Comparison of ENCODE assay signal across 8 cellular contexts in genomic region chr6:160520043-160520904, GRCh38.
DNase-seq lines count a peak whose midpoint lies in the region; ATAC-seq and TF ChIP-seq lines count a peak whose summit lies in the region.

No MANE protein-coding gene starts in this region.

- peak overlapping the region; percentile 63 for H3K27ac Mint-ChIP-seq in Caco-2 (ENCODE audit: unreplicated experiment)
- H3K27ac Mint-ChIP-seq in neural progenitor cell, result peak overlapping the region; percentile 92

- peak overlapping the region; percentile 92 for H2AFZ ChIP-seq in neural progenitor cell (replicated peaks)

- H3K4me3 ChIP-seq in Caco-2 (ENCODE audit: low read depth, low read length), result peak overlapping the region; percentile 49
- peak overlapping the region; percentile 51 for H3K4me3 ChIP-seq in RWPE2 (ENCODE audit: severe bottlenecking)
- peak overlapping the region; percentile 55 for H3K4me3 ChIP-seq in neural progenitor cell
- peak overlapping the region; percentile 52 to 82 for H3K4me3 ChIP-seq in stomach smooth muscle (ENCODE audit: low read length in 2 of 2)

- H3K36me3 Mint-ChIP-seq in Caco-2 (ENCODE audit: insufficient read depth, unreplicated experiment) (no peaks in the 10 kb centered on the region), neural progenitor cell (no peaks in the 10 kb centered on the region)

- no peaks in the 10 kb centered on the region for H3K4me1 Mint-ChIP-seq in Caco-2 (ENCODE audit: low read depth, unreplicated experiment)
- peaks cover 8% of the 10 kb centered on the region for H3K4me1 Mint-ChIP-seq in neural progenitor cell

- H3K9ac ChIP-seq in neural progenitor cell (no peak overlapping the region), stomach smooth muscle (ENCODE audit: low read length in 2 of 2) (peak overlapping the region; percentile 67 to 84)

- H3K27me3 Mint-ChIP-seq in Caco-2 (ENCODE audit: insufficient read depth, unreplicated experiment) (peaks cover 3% of the 10 kb centered on the region), neural progenitor cell (ENCODE audit: insufficient read depth, low read depth) (peaks cover 7% of the 10 kb centered on the region)

- no peaks in the 10 kb centered on the region for H3F3A ChIP-seq in neural progenitor cell (ENCODE audit: low read depth)

- POLR2A ChIA-PET in Caco-2 (lab: Charles Lee), result no interaction called here

- H3K4me2 ChIP-seq in neural progenitor cell, result peak overlapping the region; percentile 73

- H3K27me3 ChIP-seq in Caco-2 (replicated peaks; ENCODE audit: control insufficient read depth, insufficient read depth, low read length), result no peaks in the 10 kb centered on the region; the same call in 1 of the 2 replicates
- no peaks in the 10 kb centered on the region for H3K27me3 ChIP-seq in RWPE2 (ENCODE audit: insufficient read depth, poor library complexity, severe bottlenecking)
- peaks cover 6% of the 10 kb centered on the region for H3K27me3 ChIP-seq in neural progenitor cell
- no peaks in the 10 kb centered on the region for H3K27me3 ChIP-seq in stomach smooth muscle (ENCODE audit: control insufficient read depth in 1 of 2, insufficient read depth in 2 of 2, low read length in 2 of 2)

- H3K9me3 ChIP-seq in Caco-2, result no peaks in the 10 kb centered on the region
- no peaks in the 10 kb centered on the region for H3K9me3 ChIP-seq in RWPE2 (ENCODE audit: severe bottlenecking)
- no peaks in the 10 kb centered on the region for H3K9me3 ChIP-seq in neural progenitor cell (ENCODE audit: low read depth)
- H3K9me3 ChIP-seq in stomach smooth muscle (ENCODE audit: control insufficient read depth in 2 of 2, low read length in 2 of 2), result no peaks in the 10 kb centered on the region

- TF ChIP-seq CTCF in Caco-2 (IDR thresholded peaks at IDR 0.05; ENCODE audit: insufficient read depth in 1 of 2, low read depth in 1 of 2, low read length in 1 of 2, severe bottlenecking in 1 of 2, unreplicated experiment in 1 of 2) (peak in 1 of 2 experiments; percentile 27), RWPE2 (IDR thresholded peaks at IDR 0.05; ENCODE audit: poor library complexity, severe bottlenecking) (peak; percentile 70), neural progenitor cell (IDR thresholded peaks at IDR 0.05) (no peak)

- CTCF ChIA-PET in Caco-2 (lab: Charles Lee), result interaction anchor here (1.0 to 2.4 kb wide), 2 partner anchors 14 to 657 kb away, joined by 3 to 29 read pairs; no protein-coding TSS in a partner anchor

- no TSS peak for BruUV-seq in Caco-2 (replicated peaks; lab: Mats Ljungman, UMichigan)

- H3K27ac ChIP-seq in RWPE2 (ENCODE audit: poor library complexity, severe bottlenecking) (no peak overlapping the region), neural progenitor cell (no peak overlapping the region), stomach smooth muscle (ENCODE audit: low read length) (peak overlapping the region; percentile 66)

- no peaks in the 10 kb centered on the region for H3K4me1 ChIP-seq in Caco-2
- H3K4me1 ChIP-seq in RWPE2 (ENCODE audit: insufficient read depth, poor library complexity, severe bottlenecking), result no peaks in the 10 kb centered on the region
- no peaks in the 10 kb centered on the region for H3K4me1 ChIP-seq in neural progenitor cell
- H3K4me1 ChIP-seq in stomach smooth muscle (ENCODE audit: control insufficient read depth, insufficient read depth, low read length), result peaks cover 3% of the 10 kb centered on the region

- DNase-seq in Caco-2 (peak; percentile 68 to 85), RWPE2 (ENCODE audit: low spot score) (peak; percentile 58), activated gamma-delta T cell treated with Interleukin-2 at 50 U/mL for 16 hours (peak; percentile 75), foreskin melanocyte (peak; percentile 60), neural progenitor cell (ENCODE audit: low spot score) (peak; percentile 83)

- no peaks in the 10 kb centered on the region for H3K79me2 ChIP-seq in neural progenitor cell (ENCODE audit: low read depth)

- H3K4me3 Mint-ChIP-seq in Caco-2 (ENCODE audit: unreplicated experiment) (peak overlapping the region; percentile 96), neural progenitor cell (peak overlapping the region; percentile 95)

- H3K9me3 Mint-ChIP-seq in Caco-2 (ENCODE audit: unreplicated experiment) (no peaks in the 10 kb centered on the region), neural progenitor cell (peaks cover 6% of the 10 kb centered on the region)

- ATAC-seq in GM19467 (IDR thresholded peaks at IDR 0.05; ENCODE audit: unreplicated experiment) (peak; percentile 67), HG03571 (IDR thresholded peaks at IDR 0.05; ENCODE audit: unreplicated experiment) (peak; percentile 82), RWPE2 (ENCODE audit: low read depth) (peak; percentile 76)

- no peaks in the 10 kb centered on the region for H3K36me3 ChIP-seq in Caco-2 (ENCODE audit: control insufficient read depth, insufficient read depth, low read length)
- H3K36me3 ChIP-seq in RWPE2 (ENCODE audit: low read depth), result no peaks in the 10 kb centered on the region
- H3K36me3 ChIP-seq in neural progenitor cell, result no peaks in the 10 kb centered on the region
- H3K36me3 ChIP-seq in stomach smooth muscle (ENCODE audit: control insufficient read depth in 2 of 2, insufficient read depth in 2 of 2, low read length in 2 of 2), result no peaks in the 10 kb centered on the region

- H4K20me1 ChIP-seq in neural progenitor cell (ENCODE audit: low read depth), result no peaks in the 10 kb centered on the region

- intact Hi-C loops in Caco-2 (cut with micrococcal nuclease; ENCODE audit: unreplicated experiment), result loop anchor here (1.0 kb wide), 2 partner anchors 14 to 148 kb away; no protein-coding TSS in a partner anchor
